Comparison of ENCODE assay signal across 16 cellular contexts in the genomic region with DNA sequence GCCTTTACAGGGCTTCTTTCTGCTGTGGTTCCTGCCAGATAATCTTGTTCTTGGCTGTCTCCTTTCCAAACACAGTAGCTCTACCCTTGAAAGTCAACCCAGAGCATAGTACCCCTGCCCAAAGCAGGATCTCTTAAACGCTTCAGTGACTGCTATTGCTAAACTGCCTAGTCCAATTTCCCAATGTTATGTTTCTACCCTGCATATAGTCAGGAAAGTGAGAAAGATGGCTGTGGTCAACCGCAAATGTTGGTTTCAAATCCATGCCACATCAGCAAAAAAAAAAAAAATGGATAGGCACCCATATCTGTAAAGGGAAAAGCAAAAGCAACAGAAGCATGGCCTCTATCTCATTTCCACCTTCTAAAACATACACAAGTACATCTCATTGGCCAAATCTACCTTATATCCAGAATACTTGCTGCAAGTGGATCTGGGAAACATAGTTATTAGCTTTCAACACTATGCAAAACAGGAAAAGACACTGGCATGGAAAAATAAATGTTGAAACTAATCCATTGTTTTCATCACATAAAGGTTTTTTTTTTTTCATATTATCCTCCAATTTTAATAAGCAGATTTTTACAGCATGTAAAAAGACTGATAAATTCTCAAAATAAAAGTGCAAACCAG. TPM values are rescaled to one million over a fixed set of nuclear protein-coding genes. Genes with fewer than 3 reads are reported as not detected.
DNase-seq lines count a peak whose midpoint lies in the region; ATAC-seq and TF ChIP-seq lines count a peak whose summit lies in the region.
"Had no signal": no experiment of that assay in that cellular context is flagged by ENCODE, and none has a peak within 500 bp of the region (broad histone marks: within the 10 kb centered on the region; RNA-seq: fewer than 3 reads in every experiment).

No MANE protein-coding gene starts in this region.

- intact Hi-C loops in lower leg skin (cut with DNase I; ENCODE audit: low total_unique reads) = no loop called here

- H3K4me3 ChIP-seq in BLaER1 (no peak overlapping the region), HL-60 (replicated peaks; ENCODE audit: insufficient read depth, low read length) (no peak overlapping the region), fibroblast of pulmonary artery (replicated peaks; ENCODE audit: low read depth, low read length) (no peak overlapping the region), lower leg skin (ENCODE audit: low read depth, poor library complexity, severe bottlenecking) (no peak overlapping the region)
- H3K4me3 ChIP-seq: GM12878 had no signal

- DNase-seq in HL-60 (ENCODE audit: low read depth in 1 of 2, low spot score in 1 of 2) (peak; percentile 23 to 65), RPMI7951 (ENCODE audit: low read depth) (peak; percentile 65), fibroblast of pulmonary artery (ENCODE audit: low read depth) (peak; percentile 28), putamen (ENCODE audit: low spot score) (no peak), cerebellar nuclear complex (lab: John Stamatoyannopoulos, UW) (no peak), lower leg skin (ENCODE audit: low spot score in 2 of 2) (no peak)
- DNase-seq: activated CD4-positive, alpha-beta T cell treated with anti-CD3 and anti-CD28 coated beads, Interleukin-2, amount 10 ng/mL, durations not matched to agents 7 days and 5 days; activated T-cell treated with anti-CD3 and anti-CD28 coated beads, Interleukin-2, amount 50 U/mL, for 48 hours; glutamatergic neuron; HFFc6; NCI-H2029 treated with DMSO at 0.1 percent for 48 hours; NCI-H69; stimulated activated naive B cell treated with anti-CD40 and anti-IgM and Interleukin-4, amounts not matched to agents 10 μg/mL and 1 μg/mL and 100 μg/mL, for 72 hours had no signal

- no peak for TF ChIP-seq POLR2A in lower leg skin (IDR thresholded peaks at IDR 0.05)

- H3K4me1 ChIP-seq in BLaER1 = peaks cover 9% of the 10 kb centered on the region

- no peaks in the 10 kb centered on the region for H3K36me3 ChIP-seq in BLaER1

- H3K27ac ChIP-seq in BLaER1 (no peak overlapping the region), HL-60 (replicated peaks) (no peak overlapping the region)

- H3K9ac ChIP-seq in BLaER1 = no peak overlapping the region

- peak overlapping the region; percentile 53 for H3K4me2 ChIP-seq in BLaER1

- H3K9me3 ChIP-seq in BLaER1 = no peaks in the 10 kb centered on the region

- 0 out of 2 replicates have a peak, but pooled peaks cover 6% of the 10 kb centered on the region for H4K20me1 ChIP-seq in BLaER1

- no peaks in the 10 kb centered on the region for H3K27me3 ChIP-seq in BLaER1
- H3K27me3 ChIP-seq in HL-60 (ENCODE audit: insufficient read depth, poor library complexity, severe bottlenecking) = no peaks in the 10 kb centered on the region

- no peak for ATAC-seq in HG03521 (IDR thresholded peaks at IDR 0.05; ENCODE audit: unreplicated experiment)
- ATAC-seq: GM12878; stimulated activated naive B cell treated with anti-CD40 and anti-IgM and Interleukin-4, amounts not matched to agents 10 μg/mL and 1 μg/mL and 100 μg/mL, for 72 hours had no signal

- no peak for TF ChIP-seq CTCF in HL-60 (IDR thresholded peaks at IDR 0.05; ENCODE audit: insufficient read depth, low read length)
- no peak for TF ChIP-seq CTCF in fibroblast of pulmonary artery (IDR thresholded peaks at IDR 0.05; ENCODE audit: low read length, missing control alignments)
- TF ChIP-seq CTCF in lower leg skin (IDR thresholded peaks at IDR 0.05) = no peak

- WGBS in lower leg skin, 2 donors = 80 to 84% methylated on average over 2 of the region's 2 CpGs

RNA-seq across cellular contexts. Expression of a gene that starts 59.8 kb away (rescaled TPM):
- 30.5 and 42.0 TPM in 2 replicates for total RNA-seq in RPMI7951 (2014; rRNA removed; shearing (Covaris generic))
- total RNA-seq in lower leg skin = 100 to 1,000 TPM in 1 of 4 donors, 10 to 100 TPM in 3; 22.8 to 101 (median 49.4) TPM

Comparison
In these comparisons a context has a peak if more than half of its experiments do, and no peak if none do; other contexts are left out.
1. DNase-seq: peak in HL-60 (2 of 2), RPMI7951 (single experiment) and fibroblast of pulmonary artery (single experiment); none in putamen (single experiment), cerebellar nuclear complex (0 of 2) and lower leg skin (0 of 2).